In genomic region chr5:174581483-174581882, GRCh38 we compare ENCODE assay signal across 8 cellular contexts.
DNase-seq lines count a peak whose midpoint lies in the region; ATAC-seq and TF ChIP-seq lines count a peak whose summit lies in the region.

No MANE protein-coding gene starts in this region.

- peaks cover 3% of the 10 kb centered on the region for H3K4me1 Mint-ChIP-seq in progenitor cell of endocrine pancreas (ENCODE audit: low read depth)
- H3K4me1 Mint-ChIP-seq in activated T-helper 17 cell treated with anti-CD3 and anti-CD28 coated beads, Interleukin-2, amount 50 U/mL, for 72 hours, result no peaks in the 10 kb centered on the region
- H3K4me1 Mint-ChIP-seq in activated CD4-positive, alpha-beta memory T cell treated with anti-CD3 and anti-CD28 coated beads for 36 hours (ENCODE audit: low read depth), result no peaks in the 10 kb centered on the region

- CTCF ChIA-PET in activated CD4-positive, alpha-beta memory T cell treated with anti-CD3 and anti-CD28 coated beads for 36 hours (lab: Charles Lee), result no interaction called here

- H3K4me3 Mint-ChIP-seq in progenitor cell of endocrine pancreas (ENCODE audit: low read depth), result no peak overlapping the region
- no peak overlapping the region for H3K4me3 Mint-ChIP-seq in activated T-helper 17 cell treated with anti-CD3 and anti-CD28 coated beads, Interleukin-2, amount 50 U/mL, for 72 hours
- H3K4me3 Mint-ChIP-seq in activated CD4-positive, alpha-beta memory T cell treated with anti-CD3 and anti-CD28 coated beads for 36 hours, result no peak overlapping the region

- intact Hi-C loops in activated CD4-positive, alpha-beta memory T cell treated with anti-CD3 and anti-CD28 coated beads for 36 hours (cut with micrococcal nuclease), result no loop called here

- ATAC-seq in activated T-helper 17 cell treated with anti-CD3 and anti-CD28 coated beads, Interleukin-2, amount 50 U/mL, for 72 hours (replicated peaks), result no peak
- ATAC-seq in GM19463 (IDR thresholded peaks at IDR 0.05; ENCODE audit: unreplicated experiment), result no peak

- H3K36me3 Mint-ChIP-seq in progenitor cell of endocrine pancreas (ENCODE audit: insufficient read depth), result no peaks in the 10 kb centered on the region
- H3K36me3 Mint-ChIP-seq in activated T-helper 17 cell treated with anti-CD3 and anti-CD28 coated beads, Interleukin-2, amount 50 U/mL, for 72 hours (ENCODE audit: low read depth), result no peaks in the 10 kb centered on the region
- H3K36me3 Mint-ChIP-seq in activated CD4-positive, alpha-beta memory T cell treated with anti-CD3 and anti-CD28 coated beads for 36 hours, result peaks cover 2% of the 10 kb centered on the region

- H3K27me3 Mint-ChIP-seq in progenitor cell of endocrine pancreas, result peaks cover 16% of the 10 kb centered on the region
- H3K27me3 Mint-ChIP-seq in activated T-helper 17 cell treated with anti-CD3 and anti-CD28 coated beads, Interleukin-2, amount 50 U/mL, for 72 hours, result peaks cover 7% of the 10 kb centered on the region
- H3K27me3 Mint-ChIP-seq in activated CD4-positive, alpha-beta memory T cell treated with anti-CD3 and anti-CD28 coated beads for 36 hours, result no peaks in the 10 kb centered on the region

- peak; percentile 43 for DNase-seq in DMS 273 (lab: John Stamatoyannopoulos, UW; ENCODE audit: unreplicated experiment)
- no peak for DNase-seq in DMS 273 treated with DMSO at 0.1 percent for 48 hours (lab: John Stamatoyannopoulos, UW)
- DNase-seq in NCI-H748 (lab: John Stamatoyannopoulos, UW; ENCODE audit: unreplicated experiment), result peak; percentile 41
- DNase-seq in ecto neural progenitor cell (ENCODE audit: low spot score), result peak; percentile 67
- DNase-seq in progenitor cell of endocrine pancreas (ENCODE audit: low spot score, unreplicated experiment), result no peak
- no peak for DNase-seq in activated CD4-positive, alpha-beta memory T cell treated with anti-CD3 and anti-CD28 coated beads for 36 hours

- H3K27ac Mint-ChIP-seq in progenitor cell of endocrine pancreas, result no peak overlapping the region
- H3K27ac Mint-ChIP-seq in activated T-helper 17 cell treated with anti-CD3 and anti-CD28 coated beads, Interleukin-2, amount 50 U/mL, for 72 hours, result no peak overlapping the region
- no peak overlapping the region for H3K27ac Mint-ChIP-seq in activated CD4-positive, alpha-beta memory T cell treated with anti-CD3 and anti-CD28 coated beads for 36 hours

- TF ChIP-seq CTCF in progenitor cell of endocrine pancreas (IDR thresholded peaks at IDR 0.05; ENCODE audit: unreplicated experiment), result peak; percentile 65

- H3K9me3 Mint-ChIP-seq in progenitor cell of endocrine pancreas (ENCODE audit: low read depth), result peaks cover 3% of the 10 kb centered on the region
- peaks cover 2% of the 10 kb centered on the region for H3K9me3 Mint-ChIP-seq in activated T-helper 17 cell treated with anti-CD3 and anti-CD28 coated beads, Interleukin-2, amount 50 U/mL, for 72 hours
- H3K9me3 Mint-ChIP-seq in activated CD4-positive, alpha-beta memory T cell treated with anti-CD3 and anti-CD28 coated beads for 36 hours, result peaks cover 12% of the 10 kb centered on the region

- POLR2A ChIA-PET in activated CD4-positive, alpha-beta memory T cell treated with anti-CD3 and anti-CD28 coated beads for 36 hours (lab: Charles Lee), result no interaction called here

Comparison
In these comparisons a context has a peak if more than half of its experiments do, and no peak if none do; other contexts are left out.
1. DNase-seq: peak in DMS 273 (single experiment), NCI-H748 (single experiment) and ecto neural progenitor cell (single experiment); none in DMS 273 treated with DMSO at 0.1 percent for 48 hours (single experiment), progenitor cell of endocrine pancreas (single experiment) and activated CD4-positive, alpha-beta memory T cell treated with anti-CD3 and anti-CD28 coated beads for 36 hours (single experiment).